10 cellular contexts compared by ENCODE assay signal in the genomic region with DNA sequence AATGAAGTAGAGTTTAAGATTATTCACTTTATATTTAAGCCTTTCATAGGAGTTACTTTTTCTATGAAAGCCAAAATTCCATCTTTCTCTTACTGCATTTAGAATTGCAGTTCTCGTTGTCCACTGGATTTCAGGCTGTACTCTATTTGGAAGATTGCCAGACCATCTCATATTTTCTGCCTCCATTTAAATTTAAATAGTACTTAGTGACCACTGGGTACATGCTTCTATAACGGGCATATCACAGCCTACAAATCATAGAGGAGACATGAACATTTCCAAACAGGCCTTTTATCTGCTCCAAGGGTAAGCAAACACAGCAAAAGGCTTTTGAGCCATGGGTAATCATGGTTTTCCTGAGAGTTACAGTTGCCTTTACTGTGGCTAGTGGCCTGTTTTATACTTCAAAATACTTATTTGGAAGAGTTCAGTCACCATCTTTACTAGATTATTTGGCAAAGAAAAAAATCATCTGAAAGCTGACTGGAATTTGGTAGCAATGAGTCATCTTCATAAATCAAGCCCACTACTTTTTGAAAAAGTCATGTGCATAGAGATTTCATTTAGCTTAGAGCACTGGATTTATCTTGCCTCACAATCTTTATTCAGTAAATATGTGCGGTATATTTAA. TPM values are rescaled to one million over a fixed set of nuclear protein-coding genes. Genes with fewer than 3 reads are reported as not detected.
DNase-seq lines count a peak whose midpoint lies in the region; ATAC-seq and TF ChIP-seq lines count a peak whose summit lies in the region.
"Had no signal": no experiment of that assay in that cellular context is flagged by ENCODE, and none has a peak within 500 bp of the region (broad histone marks: within the 10 kb centered on the region; RNA-seq: fewer than 3 reads in every experiment).

No MANE protein-coding gene starts in this region.

- no peak overlapping the region for H2BK15ac ChIP-seq in mesendoderm (replicated peaks; ENCODE audit: low read depth)

- H3K4ac ChIP-seq in mesendoderm (ENCODE audit: low read depth, low read length), result no peak overlapping the region

- H4K5ac ChIP-seq in mesendoderm (ENCODE audit: low read length), result no peak overlapping the region

- H3K27me3 ChIP-seq in brain microvascular endothelial cell (replicated peaks) (no peaks in the 10 kb centered on the region), mesendoderm (ENCODE audit: insufficient read depth, low read length, poor library complexity) (no peaks in the 10 kb centered on the region), MM.1S (replicated peaks; ENCODE audit: insufficient read depth, low read length) (no peaks in the 10 kb centered on the region)

- H3K4me1 ChIP-seq in mesendoderm (ENCODE audit: control insufficient read depth, low read depth, low read length) (peaks cover 12% of the 10 kb centered on the region), MM.1S (ENCODE audit: low read length) (peaks cover 31% of the 10 kb centered on the region)

- H3K4me2 ChIP-seq in mesendoderm (ENCODE audit: low read length) (no peak overlapping the region), MM.1S (ENCODE audit: low read depth, low read length) (no peak overlapping the region)

- no peak for ATAC-seq in GM19455 (IDR thresholded peaks at IDR 0.05; ENCODE audit: unreplicated experiment)
- ATAC-seq: T-helper 17 cell had no signal

- no peak for TF ChIP-seq RAD21 in Ishikawa (IDR thresholded peaks at IDR 0.05; ENCODE audit: low read depth)

- H3K27ac ChIP-seq in brain microvascular endothelial cell (peak overlapping the region; percentile 95), mesendoderm (ENCODE audit: low read depth, low read length) (no peak overlapping the region), MM.1S (ENCODE audit: low read length) (no peak overlapping the region)

- peak; percentile 58; the same call in 1 of the 2 replicates for TF ChIP-seq EP300 in Ishikawa (IDR thresholded peaks at IDR 0.05; ENCODE audit: borderline replicate concordance)

- in situ Hi-C loops in brain microvascular endothelial cell (cut with HindIII; ENCODE audit: low pct_ligation_motif_present, low sequenced_read_pairs), result no loop called here

- H3K36me3 ChIP-seq in brain microvascular endothelial cell (replicated peaks) (no peaks in the 10 kb centered on the region), mesendoderm (ENCODE audit: control insufficient read depth, insufficient read depth, low read length) (no peaks in the 10 kb centered on the region), MM.1S (replicated peaks; ENCODE audit: insufficient read depth, low read length) (peaks cover 6% of the 10 kb centered on the region; the same call in 1 of the 2 replicates)

- TF ChIP-seq CTCF in brain microvascular endothelial cell (IDR thresholded peaks at IDR 0.05; ENCODE audit: low read depth, low read length, missing control alignments) (no peak), MM.1S (IDR thresholded peaks at IDR 0.05; ENCODE audit: low read length) (no peak)

- no peak overlapping the region for H2BK5ac ChIP-seq in mesendoderm (ENCODE audit: low read length)

- no CpG with 5 or more reads among the region's 3 CpGs for WGBS in mesendoderm (ENCODE audit: extremely low coverage, insufficient coverage, low lambda C conversion rate)

- H3K23ac ChIP-seq in mesendoderm (ENCODE audit: low read length), result no peak overlapping the region

- H3K79me1 ChIP-seq in mesendoderm (ENCODE audit: low read length), result peaks cover 8% of the 10 kb centered on the region

- H3K9me2 ChIP-seq in MM.1S (replicated peaks; ENCODE audit: insufficient read depth, low read length), result no peaks in the 10 kb centered on the region

- H2AFZ ChIP-seq in MM.1S (ENCODE audit: low read length), result no peak overlapping the region

- peak; percentile 45 for DNase-seq in AG08395 (ENCODE audit: low spot score)
- DNase-seq in brain microvascular endothelial cell, result peak; percentile 27
- no peak for DNase-seq in mesendoderm
- DNase-seq in occipital lobe (lab: John Stamatoyannopoulos, UW), result no peak
- DNase-seq in NCI-H82 (lab: John Stamatoyannopoulos, UW), result no peak
- no peak for DNase-seq in MM.1S
- DNase-seq: Karpas-422, T-helper 17 cell had no signal

- H3K9ac ChIP-seq in mesendoderm (ENCODE audit: low read length), result no peak overlapping the region
- H3K9ac ChIP-seq in MM.1S (ENCODE audit: low read length), result no peak overlapping the region

- H3F3A ChIP-seq in MM.1S (ENCODE audit: insufficient read depth, low read length), result peaks cover 4% of the 10 kb centered on the region; the same call in 1 of the 2 replicates

- no peak overlapping the region for H3K56ac ChIP-seq in mesendoderm (ENCODE audit: low read length)

- no peaks in the 10 kb centered on the region for H3K9me3 ChIP-seq in MM.1S (replicated peaks; ENCODE audit: insufficient read depth, low read length)

- H3K18ac ChIP-seq in mesendoderm (ENCODE audit: low read length), result peak overlapping the region; percentile 22

- no peak overlapping the region for H2BK120ac ChIP-seq in mesendoderm (ENCODE audit: low read depth, low read length)

- H4K20me1 ChIP-seq in MM.1S (ENCODE audit: insufficient read depth, low read length), result no peaks in the 10 kb centered on the region

- H3K79me2 ChIP-seq in mesendoderm (ENCODE audit: control insufficient read depth, insufficient read depth, low read length) (peaks cover 21% of the 10 kb centered on the region), MM.1S (ENCODE audit: low read length) (peaks cover 90% of the 10 kb centered on the region)

- no peak overlapping the region for H4K8ac ChIP-seq in mesendoderm (ENCODE audit: low read depth, low read length)

- H2AK5ac ChIP-seq in mesendoderm (ENCODE audit: low read length), result no peak overlapping the region

- no peak overlapping the region for H3K4me3 ChIP-seq in brain microvascular endothelial cell (ENCODE audit: low read depth, low read length)
- H3K4me3 ChIP-seq in mesendoderm (ENCODE audit: low read length), result no peak overlapping the region
- no peak overlapping the region for H3K4me3 ChIP-seq in MM.1S (ENCODE audit: low read length)

TF ChIP-seq in Ishikawa, 13 proteins besides CTCF, POLR2A, EP300 and RAD21:
- TF ChIP-seq NFIC (IDR thresholded peaks at IDR 0.05) (peak; percentile 75), FOXM1 (IDR thresholded peaks at IDR 0.05; ENCODE audit: borderline replicate concordance, low read depth) (peak; percentile 53; the same call in 1 of the 2 replicates), TEAD4 (IDR thresholded peaks at IDR 0.05) (peak; percentile 61; the same call in 1 of the 2 replicates), CREB1 (IDR thresholded peaks at IDR 0.05; ENCODE audit: low read depth) (no peak), CEBPB (IDR thresholded peaks at IDR 0.05) (no peak), YY1 (IDR thresholded peaks at IDR 0.05; ENCODE audit: low read depth) (no peak), ZBTB7A (IDR thresholded peaks at IDR 0.05; ENCODE audit: low read depth) (no peak), TAF1 (IDR thresholded peaks at IDR 0.05; ENCODE audit: low read depth) (no peak), EGR1 (IDR thresholded peaks at IDR 0.05) (no peak), TCF12 (IDR thresholded peaks at IDR 0.05; ENCODE audit: low read depth) (0 out of 2 replicates have a peak, but pooled peaks have one; percentile 57)
- TF ChIP-seq, protein P1, sequence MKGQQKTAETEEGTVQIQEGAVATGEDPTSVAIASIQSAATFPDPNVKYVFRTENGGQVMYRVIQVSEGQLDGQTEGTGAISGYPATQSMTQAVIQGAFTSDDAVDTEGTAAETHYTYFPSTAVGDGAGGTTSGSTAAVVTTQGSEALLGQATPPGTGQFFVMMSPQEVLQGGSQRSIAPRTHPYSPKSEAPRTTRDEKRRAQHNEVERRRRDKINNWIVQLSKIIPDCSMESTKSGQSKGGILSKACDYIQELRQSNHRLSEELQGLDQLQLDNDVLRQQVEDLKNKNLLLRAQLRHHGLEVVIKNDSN (IDR thresholded peaks at IDR 0.05), result no peak
- TF ChIP-seq, protein P2, sequence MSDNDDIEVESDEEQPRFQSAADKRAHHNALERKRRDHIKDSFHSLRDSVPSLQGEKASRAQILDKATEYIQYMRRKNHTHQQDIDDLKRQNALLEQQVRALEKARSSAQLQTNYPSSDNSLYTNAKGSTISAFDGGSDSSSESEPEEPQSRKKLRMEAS (IDR thresholded peaks at IDR 0.05), result no peak
- TF ChIP-seq, protein P3, sequence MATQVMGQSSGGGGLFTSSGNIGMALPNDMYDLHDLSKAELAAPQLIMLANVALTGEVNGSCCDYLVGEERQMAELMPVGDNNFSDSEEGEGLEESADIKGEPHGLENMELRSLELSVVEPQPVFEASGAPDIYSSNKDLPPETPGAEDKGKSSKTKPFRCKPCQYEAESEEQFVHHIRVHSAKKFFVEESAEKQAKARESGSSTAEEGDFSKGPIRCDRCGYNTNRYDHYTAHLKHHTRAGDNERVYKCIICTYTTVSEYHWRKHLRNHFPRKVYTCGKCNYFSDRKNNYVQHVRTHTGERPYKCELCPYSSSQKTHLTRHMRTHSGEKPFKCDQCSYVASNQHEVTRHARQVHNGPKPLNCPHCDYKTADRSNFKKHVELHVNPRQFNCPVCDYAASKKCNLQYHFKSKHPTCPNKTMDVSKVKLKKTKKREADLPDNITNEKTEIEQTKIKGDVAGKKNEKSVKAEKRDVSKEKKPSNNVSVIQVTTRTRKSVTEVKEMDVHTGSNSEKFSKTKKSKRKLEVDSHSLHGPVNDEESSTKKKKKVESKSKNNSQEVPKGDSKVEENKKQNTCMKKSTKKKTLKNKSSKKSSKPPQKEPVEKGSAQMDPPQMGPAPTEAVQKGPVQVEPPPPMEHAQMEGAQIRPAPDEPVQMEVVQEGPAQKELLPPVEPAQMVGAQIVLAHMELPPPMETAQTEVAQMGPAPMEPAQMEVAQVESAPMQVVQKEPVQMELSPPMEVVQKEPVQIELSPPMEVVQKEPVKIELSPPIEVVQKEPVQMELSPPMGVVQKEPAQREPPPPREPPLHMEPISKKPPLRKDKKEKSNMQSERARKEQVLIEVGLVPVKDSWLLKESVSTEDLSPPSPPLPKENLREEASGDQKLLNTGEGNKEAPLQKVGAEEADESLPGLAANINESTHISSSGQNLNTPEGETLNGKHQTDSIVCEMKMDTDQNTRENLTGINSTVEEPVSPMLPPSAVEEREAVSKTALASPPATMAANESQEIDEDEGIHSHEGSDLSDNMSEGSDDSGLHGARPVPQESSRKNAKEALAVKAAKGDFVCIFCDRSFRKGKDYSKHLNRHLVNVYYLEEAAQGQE (IDR thresholded peaks at IDR 0.05; ENCODE audit: low read depth), result no peak

RNA-seq across cellular contexts. Expression of gene ANO6, which starts 15.7 kb away (rescaled TPM):
- polyA plus RNA-seq in mesendoderm (2013, experiment 1 of 2), result 26.7 TPM
- polyA plus RNA-seq in mesendoderm (2013, experiment 2 of 2), result 26.7 TPM
- 15.3 TPM for total RNA-seq in occipital lobe

Comparison
In these comparisons a context has a peak if more than half of its experiments do, and no peak if none do; other contexts are left out.
1. DNase-seq: peak in AG08395 (single experiment) and brain microvascular endothelial cell (single experiment); none in mesendoderm (single experiment), occipital lobe (single experiment), NCI-H82 (single experiment) and MM.1S (single experiment).